ENCODE assay signal across 14 cellular contexts in genomic region chr1:226603976-226604845, GRCh38. TPM values are rescaled to one million over a fixed set of nuclear protein-coding genes. Genes with fewer than 3 reads are reported as not detected.
DNase-seq lines count a peak whose midpoint lies in the region; TF ChIP-seq lines count a peak whose summit lies in the region.
"Had no signal": no experiment of that assay in that cellular context is flagged by ENCODE, and none has a peak within 500 bp of the region (broad histone marks: within the 10 kb centered on the region; RNA-seq: fewer than 3 reads in every experiment).

No MANE protein-coding gene starts in this region.

- no peak overlapping the region for H2BK120ac ChIP-seq in mesendoderm (ENCODE audit: low read depth, low read length)

- no peak overlapping the region for H2AK5ac ChIP-seq in mesendoderm (ENCODE audit: low read length)

- no peak for TF ChIP-seq POLR2A in tibial nerve (IDR thresholded peaks at IDR 0.05)

- no peak overlapping the region for H4K8ac ChIP-seq in mesendoderm (ENCODE audit: low read depth, low read length)

- H3K4me3 Mint-ChIP-seq in chondrocyte (ENCODE audit: unreplicated experiment), result no peak overlapping the region
- H3K4me3 Mint-ChIP-seq: activated CD4-positive, alpha-beta memory T cell treated with anti-CD3 and anti-CD28 coated beads, Interleukin-2, amount 10 ng/mL, durations not matched to agents 7 days and 5 days; T-helper 2 cell treated with Interferon-gamma antibody and Interleukin-4, amounts not matched to agents 5 μg/mL and 100 μg/mL, for 36 hours had no signal

- no peak overlapping the region for H2BK5ac ChIP-seq in mesendoderm (ENCODE audit: low read length)

- H3K27ac ChIP-seq in mesendoderm (ENCODE audit: low read depth, low read length), result no peak overlapping the region
- H3K27ac ChIP-seq in tibial nerve, result peak overlapping the region; percentile 65 to 98 (median 84)
- H3K27ac ChIP-seq: KMS-11 had no signal

- H3K79me2 ChIP-seq in mesendoderm (ENCODE audit: control insufficient read depth, insufficient read depth, low read length), result no peaks in the 10 kb centered on the region

- H3K27me3 ChIP-seq in mesendoderm (ENCODE audit: insufficient read depth, low read length, poor library complexity), result no peaks in the 10 kb centered on the region
- no peaks in the 10 kb centered on the region for H3K27me3 ChIP-seq in tibial nerve

- H2BK15ac ChIP-seq in mesendoderm (replicated peaks; ENCODE audit: low read depth), result no peak overlapping the region

- no peak overlapping the region for H3K56ac ChIP-seq in mesendoderm (ENCODE audit: low read length)

- H3K9me3 Mint-ChIP-seq in chondrocyte (ENCODE audit: low read depth), result no peaks in the 10 kb centered on the region
- H3K9me3 Mint-ChIP-seq: activated CD4-positive, alpha-beta memory T cell treated with anti-CD3 and anti-CD28 coated beads, Interleukin-2, amount 10 ng/mL, durations not matched to agents 7 days and 5 days; T-helper 2 cell treated with Interferon-gamma antibody and Interleukin-4, amounts not matched to agents 5 μg/mL and 100 μg/mL, for 36 hours had no signal

- DNase-seq in activated effector memory CD4-positive, alpha-beta T cell treated with anti-CD3 and anti-CD28 coated beads, Interleukin-2, amount 50 U/mL, for 16 hours, result peak; percentile 37
- DNase-seq in activated effector memory CD4-positive, alpha-beta T cell treated with Interleukin-2 at 50 U/mL for 16 hours, result no peak
- DNase-seq in chondrocyte (ENCODE audit: low spot score) (peak; percentile 54), mesendoderm (peak; percentile 92), tibial nerve (ENCODE audit: low spot score in 2 of 2) (no peak), NCI-H1436 treated with DMSO at 0.1 percent for 48 hours (lab: John Stamatoyannopoulos, UW) (no peak), cortex of kidney (lab: John Stamatoyannopoulos, UW) (no peak)
- DNase-seq in activated CD4-positive, alpha-beta T cell treated with anti-CD3 and anti-CD28 coated beads for 4 hours, result no peak
- DNase-seq: 8988T; activated CD4-positive, alpha-beta memory T cell treated with anti-CD3 and anti-CD28 coated beads, Interleukin-2, amount 10 ng/mL, durations not matched to agents 7 days and 5 days; NCI-H748 treated with DMSO at 0.1 percent for 48 hours had no signal

- H4K5ac ChIP-seq in mesendoderm (ENCODE audit: low read length), result no peak overlapping the region

- peak overlapping the region; percentile 50 for H3K27ac Mint-ChIP-seq in chondrocyte (ENCODE audit: unreplicated experiment)
- H3K27ac Mint-ChIP-seq: activated CD4-positive, alpha-beta memory T cell treated with anti-CD3 and anti-CD28 coated beads, Interleukin-2, amount 10 ng/mL, durations not matched to agents 7 days and 5 days; T-helper 2 cell treated with Interferon-gamma antibody and Interleukin-4, amounts not matched to agents 5 μg/mL and 100 μg/mL, for 36 hours had no signal

- H3K36me3 ChIP-seq in mesendoderm (ENCODE audit: control insufficient read depth, insufficient read depth, low read length) (no peaks in the 10 kb centered on the region), tibial nerve (no peaks in the 10 kb centered on the region)

- no peaks in the 10 kb centered on the region for H3K79me1 ChIP-seq in mesendoderm (ENCODE audit: low read length)

- TF ChIP-seq CTCF in chondrocyte (IDR thresholded peaks at IDR 0.05) (no peak), tibial nerve (IDR thresholded peaks at IDR 0.05) (no peak)

- no peak overlapping the region for H3K18ac ChIP-seq in mesendoderm (ENCODE audit: low read length)

- H3K4me2 ChIP-seq in mesendoderm (ENCODE audit: low read length), result no peak overlapping the region
- H3K4me2 ChIP-seq: KMS-11 had no signal

- H3K36me3 Mint-ChIP-seq in chondrocyte (ENCODE audit: low read depth), result no peaks in the 10 kb centered on the region

- H3K9ac ChIP-seq in mesendoderm (ENCODE audit: low read length), result no peak overlapping the region
- H3K9ac ChIP-seq: KMS-11 had no signal

- H3K4me1 Mint-ChIP-seq in chondrocyte (ENCODE audit: low read depth), result peaks cover 32% of the 10 kb centered on the region
- H3K4me1 Mint-ChIP-seq: activated CD4-positive, alpha-beta memory T cell treated with anti-CD3 and anti-CD28 coated beads, Interleukin-2, amount 10 ng/mL, durations not matched to agents 7 days and 5 days had no signal

- H3K23ac ChIP-seq in mesendoderm (ENCODE audit: low read length), result no peak overlapping the region

- no peak overlapping the region for H3K4ac ChIP-seq in mesendoderm (ENCODE audit: low read depth, low read length)

- H3K4me3 ChIP-seq in mesendoderm (ENCODE audit: low read length) (no peak overlapping the region), tibial nerve (no peak overlapping the region)

- H3K9me3 ChIP-seq in tibial nerve, result no peaks in the 10 kb centered on the region

- WGBS in mesendoderm (ENCODE audit: extremely low coverage, insufficient coverage, low lambda C conversion rate), result no CpG with 5 or more reads among the region's 22 CpGs
- 53 to 55% methylated on average over 21 of the region's 22 CpGs for WGBS in tibial nerve, 2 donors

- H3K27me3 Mint-ChIP-seq in chondrocyte (ENCODE audit: low read depth), result peaks cover 2% of the 10 kb centered on the region
- H3K27me3 Mint-ChIP-seq: activated CD4-positive, alpha-beta memory T cell treated with anti-CD3 and anti-CD28 coated beads, Interleukin-2, amount 10 ng/mL, durations not matched to agents 7 days and 5 days had no signal

- H3K4me1 ChIP-seq in mesendoderm (ENCODE audit: control insufficient read depth, low read depth, low read length), result peaks cover 9% of the 10 kb centered on the region
- H3K4me1 ChIP-seq in tibial nerve, result peaks cover 0 to 60% (median 39%) of the 10 kb centered on the region in 4 donors

- TF ChIP-seq EP300 in tibial nerve (IDR thresholded peaks at IDR 0.05), result no peak

RNA-seq across cellular contexts. Expression of gene STUM, which starts 55.6 kb away (rescaled TPM):
- total RNA-seq in chondrocyte, result 0.27 to 0.67 TPM in 2 of 3 replicates, not detected in the other
- polyA plus RNA-seq in mesendoderm (2013, experiment 1 of 2), result 0.25 TPM
- polyA plus RNA-seq in mesendoderm (2013, experiment 2 of 2), result 0.22 TPM
- 1 to 10 TPM; 4.8 to 7.5 (median 6.9) TPM for total RNA-seq in tibial nerve
- total RNA-seq: activated CD4-positive, alpha-beta memory T cell treated with anti-CD3 and anti-CD28 coated beads, Interleukin-2, amount 10 ng/mL, durations not matched to agents 7 days and 5 days; RPMI7951 had no signal

Comparison
In these comparisons a context has a peak if more than half of its experiments do, and no peak if none do; other contexts are left out.
1. DNase-seq: peak in activated effector memory CD4-positive, alpha-beta T cell treated with anti-CD3 and anti-CD28 coated beads, Interleukin-2, amount 50 U/mL, for 16 hours (single experiment), chondrocyte (single experiment) and mesendoderm (single experiment); none in activated effector memory CD4-positive, alpha-beta T cell treated with Interleukin-2 at 50 U/mL for 16 hours (single experiment), tibial nerve (0 of 2), NCI-H1436 treated with DMSO at 0.1 percent for 48 hours (single experiment), cortex of kidney (single experiment) and activated CD4-positive, alpha-beta T cell treated with anti-CD3 and anti-CD28 coated beads for 4 hours (0 of 2).